ENCODE assay signal across 15 cellular contexts in the genomic region with DNA sequence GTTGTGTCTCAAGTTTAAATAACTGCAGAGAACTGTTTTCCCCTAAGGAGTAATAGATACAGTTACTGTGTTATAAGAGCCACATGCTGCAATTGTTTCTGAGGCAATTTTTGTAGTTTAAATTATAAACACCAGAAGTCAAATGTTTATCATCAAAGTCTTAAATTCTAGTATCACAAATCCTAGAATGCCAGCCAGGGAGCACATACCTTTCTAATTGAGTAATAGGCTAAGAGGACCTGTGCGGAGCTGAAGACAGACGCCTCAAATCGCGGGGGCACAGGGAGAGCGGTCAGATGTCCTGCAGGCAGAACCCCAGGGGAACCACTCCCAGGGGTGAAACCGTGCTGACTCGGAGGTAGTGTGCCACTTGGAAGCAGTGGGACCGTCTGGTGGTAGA.
A peak's percentile ranks its signal among the peaks of the same experiment; 100 is the strongest.
DNase-seq lines count a peak whose midpoint lies in the region; ATAC-seq and TF ChIP-seq lines count a peak whose summit lies in the region.
"Had no signal": no experiment of that assay in that cellular context is flagged by ENCODE, and none has a peak within 500 bp of the region (broad histone marks: within the 10 kb centered on the region; RNA-seq: fewer than 3 reads in every experiment).

No MANE protein-coding gene starts in this region.

- TF ChIP-seq CTCF in glutamatergic neuron (IDR thresholded peaks at IDR 0.05; ENCODE audit: partially characterized antibody, unreplicated experiment) (no peak), osteocyte (IDR thresholded peaks at IDR 0.05) (no peak)

- H3K27me3 Mint-ChIP-seq in glutamatergic neuron (ENCODE audit: unreplicated experiment), result peaks cover 11% of the 10 kb centered on the region
- H3K27me3 Mint-ChIP-seq in osteocyte (ENCODE audit: unreplicated experiment), result no peaks in the 10 kb centered on the region
- H3K27me3 Mint-ChIP-seq in T-helper 17 cell, result peaks cover 27% of the 10 kb centered on the region

- H3K36me3 ChIP-seq in adipocyte (ENCODE audit: control insufficient read depth, insufficient read depth, low read length, severe bottlenecking), result no peaks in the 10 kb centered on the region

- H3K4me1 Mint-ChIP-seq in glutamatergic neuron (ENCODE audit: low read depth, unreplicated experiment), result peaks cover 35% of the 10 kb centered on the region
- peaks cover 34% of the 10 kb centered on the region for H3K4me1 Mint-ChIP-seq in osteocyte (ENCODE audit: unreplicated experiment)
- no peaks in the 10 kb centered on the region for H3K4me1 Mint-ChIP-seq in T-helper 17 cell
- H3K4me1 Mint-ChIP-seq: activated naive CD4-positive, alpha-beta T cell treated with anti-CD3 and anti-CD28 coated beads, Interleukin-2, amount 50 U/mL, for 24 hours; CD4-positive, alpha-beta memory T cell had no signal

- H3K27ac Mint-ChIP-seq in glutamatergic neuron (ENCODE audit: unreplicated experiment) (peak overlapping the region; percentile 100), osteocyte (ENCODE audit: unreplicated experiment) (no peak overlapping the region), T-helper 17 cell (no peak overlapping the region)
- H3K27ac Mint-ChIP-seq: activated naive CD4-positive, alpha-beta T cell treated with anti-CD3 and anti-CD28 coated beads, Interleukin-2, amount 50 U/mL, for 24 hours; natural killer cell treated with Interleukin-12 subunit alpha and Interleukin-12 subunit beta and Interleukin-15 and Interleukin-18, amount 100 ng/mL, for 72 hours had no signal

- peaks cover 17% of the 10 kb centered on the region for H3K9me3 Mint-ChIP-seq in glutamatergic neuron (ENCODE audit: unreplicated experiment)
- H3K9me3 Mint-ChIP-seq in osteocyte (ENCODE audit: unreplicated experiment), result no peaks in the 10 kb centered on the region
- H3K9me3 Mint-ChIP-seq: activated naive CD4-positive, alpha-beta T cell treated with anti-CD3 and anti-CD28 coated beads, Interleukin-2, amount 50 U/mL, for 24 hours; CD4-positive, alpha-beta memory T cell; natural killer cell treated with Interleukin-12 subunit alpha and Interleukin-12 subunit beta and Interleukin-15 and Interleukin-18, amount 100 ng/mL, for 72 hours had no signal

- H3K27me3 ChIP-seq in adipocyte (replicated peaks; ENCODE audit: control insufficient read depth, insufficient read depth, low read length), result no peaks in the 10 kb centered on the region

- no peak for ATAC-seq in GM19035 (IDR thresholded peaks at IDR 0.05; ENCODE audit: unreplicated experiment)
- ATAC-seq in HG02588 (IDR thresholded peaks at IDR 0.05; ENCODE audit: unreplicated experiment), result no peak
- no peak for ATAC-seq in T-helper 17 cell
- ATAC-seq in HG03196 (IDR thresholded peaks at IDR 0.05; ENCODE audit: unreplicated experiment), result no peak
- ATAC-seq: HCT116; natural killer cell treated with Interleukin-12 subunit alpha and Interleukin-12 subunit beta and Interleukin-15 and Interleukin-18, amount 100 ng/mL, for 72 hours had no signal

- DNase-seq in EL, result peak; percentile 84
- peak; percentile 72 for DNase-seq in adipocyte (ENCODE audit: low read depth)
- DNase-seq in glutamatergic neuron, result peak; percentile 81
- DNase-seq in osteocyte (ENCODE audit: extremely low spot score, unreplicated experiment), result no peak
- no peak for DNase-seq in T-helper 17 cell
- DNase-seq: activated CD8-positive, alpha-beta memory T cell treated with anti-CD3 and anti-CD28 coated beads for 24 hours; CD4-positive, alpha-beta memory T cell; KBM-7; NCI-H2029 treated with DMSO at 0.1 percent for 48 hours had no signal

- H3K9me3 ChIP-seq in adipocyte (ENCODE audit: control insufficient read depth, low read length) (no peaks in the 10 kb centered on the region), T-helper 17 cell (ENCODE audit: control insufficient read depth, low read length, poor library complexity, severe bottlenecking) (no peaks in the 10 kb centered on the region)

- no peak overlapping the region for H3K4me3 ChIP-seq in adipocyte (ENCODE audit: low read length)

- H3K36me3 Mint-ChIP-seq in glutamatergic neuron (ENCODE audit: unreplicated experiment), result no peaks in the 10 kb centered on the region
- no peaks in the 10 kb centered on the region for H3K36me3 Mint-ChIP-seq in osteocyte (ENCODE audit: unreplicated experiment)
- no peaks in the 10 kb centered on the region for H3K36me3 Mint-ChIP-seq in T-helper 17 cell (ENCODE audit: low read depth)
- H3K36me3 Mint-ChIP-seq: activated naive CD4-positive, alpha-beta T cell treated with anti-CD3 and anti-CD28 coated beads, Interleukin-2, amount 50 U/mL, for 24 hours; CD4-positive, alpha-beta memory T cell; natural killer cell treated with Interleukin-12 subunit alpha and Interleukin-12 subunit beta and Interleukin-15 and Interleukin-18, amount 100 ng/mL, for 72 hours had no signal

- H3K4me3 Mint-ChIP-seq in glutamatergic neuron (ENCODE audit: unreplicated experiment), result peak overlapping the region; percentile 85
- H3K4me3 Mint-ChIP-seq in osteocyte (ENCODE audit: unreplicated experiment), result peak overlapping the region; percentile 29
- H3K4me3 Mint-ChIP-seq in T-helper 17 cell, result no peak overlapping the region
- H3K4me3 Mint-ChIP-seq: activated naive CD4-positive, alpha-beta T cell treated with anti-CD3 and anti-CD28 coated beads, Interleukin-2, amount 50 U/mL, for 24 hours; CD4-positive, alpha-beta memory T cell; natural killer cell treated with Interleukin-12 subunit alpha and Interleukin-12 subunit beta and Interleukin-15 and Interleukin-18, amount 100 ng/mL, for 72 hours had no signal

- peaks cover 27% of the 10 kb centered on the region for H3K4me1 ChIP-seq in adipocyte (ENCODE audit: control insufficient read depth, insufficient read depth, low read length)

- no peak overlapping the region for H3K9ac ChIP-seq in adipocyte (ENCODE audit: low read length)

Comparison
In these comparisons a context has a peak if more than half of its experiments do, and no peak if none do; other contexts are left out.
1. DNase-seq: peak in EL (single experiment), adipocyte (single experiment) and glutamatergic neuron (single experiment); none in osteocyte (single experiment) and T-helper 17 cell (0 of 3).